ENCODE assay signal across 21 cellular contexts in the genomic region with DNA sequence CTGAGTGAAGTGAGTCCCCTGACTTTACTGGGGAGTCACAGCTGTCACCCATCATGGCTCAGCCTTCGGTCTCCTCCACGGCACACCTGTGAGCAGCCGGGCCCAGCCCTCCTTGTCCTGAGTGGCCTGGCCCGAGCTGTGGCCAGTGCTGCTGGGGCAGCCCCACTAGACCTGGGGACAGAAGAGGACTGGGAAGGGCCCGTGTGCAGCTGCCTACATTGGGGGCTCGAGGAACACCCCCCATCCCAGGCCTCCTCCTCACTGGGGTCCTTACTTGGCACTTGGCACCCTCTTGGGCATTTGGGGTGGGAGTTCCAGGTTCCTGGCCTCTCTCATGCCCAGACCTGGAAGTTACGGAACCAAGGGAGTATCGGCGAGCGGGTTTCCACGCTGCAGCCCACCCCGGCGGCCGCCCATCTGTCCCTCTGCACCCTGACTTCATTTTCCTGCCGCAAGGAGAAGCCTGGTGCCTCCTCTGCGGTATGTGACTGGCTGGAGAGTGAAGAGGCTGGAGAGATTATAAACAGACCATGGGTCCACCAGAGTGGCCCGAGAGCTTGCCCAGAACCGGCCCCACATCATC.
"Had no signal": no experiment of that assay in that cellular context is flagged by ENCODE, and none has a peak within 500 bp of the region (broad histone marks: within the 10 kb centered on the region; RNA-seq: fewer than 3 reads in every experiment).

No MANE protein-coding gene starts in this region.

- H3K4me1 Mint-ChIP-seq: activated CD4-positive, alpha-beta T cell treated with anti-CD3 and anti-CD28 coated beads, Interleukin-2, amount 10 ng/mL, durations not matched to agents 7 days and 5 days; activated T-helper 17 cell treated with anti-CD3 and anti-CD28 coated beads, Interleukin-2, amount 50 U/mL, for 72 hours; neural crest cell; T-cell had no signal

- H3K36me3 Mint-ChIP-seq: activated naive CD8-positive, alpha-beta T cell; naive thymus-derived CD4-positive, alpha-beta T cell; T-cell had no signal

- H3K27me3 Mint-ChIP-seq: activated CD4-positive, alpha-beta T cell treated with anti-CD3 and anti-CD28 coated beads, Interleukin-2, amount 10 ng/mL, durations not matched to agents 7 days and 5 days had no signal

- H3K27ac Mint-ChIP-seq: activated CD8-positive, alpha-beta T cell treated with anti-CD3 and anti-CD28 coated beads, Interleukin-2, amount 10 ng/mL, durations not matched to agents 7 days and 5 days; activated naive CD8-positive, alpha-beta T cell; activated T-cell treated with anti-CD3 and anti-CD28 coated beads, Interleukin-2, amount 50 U/mL, for 24 hours; activated T-helper 17 cell treated with anti-CD3 and anti-CD28 coated beads, Interleukin-2, amount 50 U/mL, for 72 hours; naive thymus-derived CD4-positive, alpha-beta T cell; stimulated activated naive CD8-positive, alpha-beta T cell treated with anti-CD3 and anti-CD28 coated beads, Interleukin-15, Interleukin-2, amounts not matched to agents 100 ng/mL and 50 ng/mL, for 24 hours; T-cell; T-helper 2 cell treated with Interferon-gamma antibody and Interleukin-4, amounts not matched to agents 5 μg/mL and 100 μg/mL, for 36 hours had no signal

- H3K36me3 ChIP-seq: adrenal gland, breast epithelium, prostate gland, tibial nerve, vagina, WERI-Rb-1 had no signal

- H3K4me1 ChIP-seq: adrenal gland, breast epithelium, prostate gland, tibial nerve, vagina had no signal

- H3K9me3 Mint-ChIP-seq: activated CD4-positive, alpha-beta T cell treated with anti-CD3 and anti-CD28 coated beads, Interleukin-2, amount 10 ng/mL, durations not matched to agents 7 days and 5 days; activated T-cell treated with anti-CD3 and anti-CD28 coated beads, Interleukin-2, amount 50 U/mL, for 24 hours; activated T-helper 17 cell treated with anti-CD3 and anti-CD28 coated beads, Interleukin-2, amount 50 U/mL, for 72 hours; naive thymus-derived CD4-positive, alpha-beta T cell; neural crest cell; stimulated activated naive CD8-positive, alpha-beta T cell treated with anti-CD3 and anti-CD28 coated beads, Interleukin-15, Interleukin-2, amounts not matched to agents 100 ng/mL and 50 ng/mL, for 24 hours; T-cell; T-helper 2 cell treated with Interferon-gamma antibody and Interleukin-4, amounts not matched to agents 5 μg/mL and 100 μg/mL, for 36 hours had no signal

- H3K4me3 Mint-ChIP-seq: activated CD4-positive, alpha-beta T cell treated with anti-CD3 and anti-CD28 coated beads, Interleukin-2, amount 10 ng/mL, durations not matched to agents 7 days and 5 days; activated CD8-positive, alpha-beta T cell treated with anti-CD3 and anti-CD28 coated beads, Interleukin-2, amount 10 ng/mL, durations not matched to agents 7 days and 5 days; activated naive CD8-positive, alpha-beta T cell; activated T-cell treated with anti-CD3 and anti-CD28 coated beads, Interleukin-2, amount 50 U/mL, for 24 hours; activated T-helper 17 cell treated with anti-CD3 and anti-CD28 coated beads, Interleukin-2, amount 50 U/mL, for 72 hours; naive thymus-derived CD4-positive, alpha-beta T cell; neural crest cell; stimulated activated naive CD8-positive, alpha-beta T cell treated with anti-CD3 and anti-CD28 coated beads, Interleukin-15, Interleukin-2, amounts not matched to agents 100 ng/mL and 50 ng/mL, for 24 hours; T-cell; T-helper 2 cell treated with Interferon-gamma antibody and Interleukin-4, amounts not matched to agents 5 μg/mL and 100 μg/mL, for 36 hours had no signal

- H2AFZ ChIP-seq: hepatocyte had no signal

- H3K4me2 ChIP-seq: hepatocyte had no signal

- ATAC-seq: activated CD8-positive, alpha-beta T cell treated with anti-CD3 and anti-CD28 coated beads, Interleukin-2, amount 10 ng/mL, durations not matched to agents 7 days and 5 days; activated T-helper 17 cell treated with anti-CD3 and anti-CD28 coated beads, Interleukin-2, amount 50 U/mL, for 72 hours; naive thymus-derived CD4-positive, alpha-beta T cell; T-cell had no signal

- DNase-seq: activated CD4-positive, alpha-beta T cell treated with anti-CD3 and anti-CD28 coated beads, Interleukin-2, amount 10 ng/mL, durations not matched to agents 7 days and 5 days; activated CD8-positive, alpha-beta T cell treated with anti-CD3 and anti-CD28 coated beads, Interleukin-2, amount 10 ng/mL, durations not matched to agents 7 days and 5 days; activated T-cell treated with anti-CD3 and anti-CD28 coated beads, Interleukin-2, amount 50 U/mL, for 24 hours; foreskin melanocyte; mesendoderm; stimulated activated CD4-positive, alpha-beta T cell treated with anti-CD3 and anti-CD28 coated beads, Interleukin-12 subunit alpha, Interleukin-12 subunit beta, amount 100 ng/mL, for 4 hours; stimulated activated CD4-positive, alpha-beta T cell treated with anti-CD3 and anti-CD28 coated beads, Interleukin-4, amount 100 ng/mL, for 4 hours; WERI-Rb-1 had no signal

- H3K27ac ChIP-seq: adrenal gland, breast epithelium, hepatocyte, prostate gland, tibial nerve, vagina, WERI-Rb-1 had no signal

- H3K27me3 ChIP-seq: hepatocyte, vagina had no signal

- H3K9me3 ChIP-seq: adrenal gland, breast epithelium, prostate gland, tibial nerve, vagina had no signal

- H3K4me3 ChIP-seq: adrenal gland, breast epithelium, hepatocyte, prostate gland, tibial nerve, vagina had no signal
